10 cellular contexts compared by ENCODE assay signal in genomic region chr2:18413794-18414396, GRCh38.
DNase-seq lines count a peak whose midpoint lies in the region; ATAC-seq and TF ChIP-seq lines count a peak whose summit lies in the region.
"Had no signal": no experiment of that assay in that cellular context is flagged by ENCODE, and none has a peak within 500 bp of the region (broad histone marks: within the 10 kb centered on the region; RNA-seq: fewer than 3 reads in every experiment).

No MANE protein-coding gene starts in this region.

- H3K36me3 ChIP-seq in Panc1 (ENCODE audit: control insufficient read depth, insufficient read depth, low read length) (no peaks in the 10 kb centered on the region), esophagus muscularis mucosa (no peaks in the 10 kb centered on the region), upper lobe of right lung (no peaks in the 10 kb centered on the region)

- CTCF ChIA-PET in Panc1 (lab: Charles Lee): no interaction called here

- TF ChIP-seq CTCF in Panc1 (IDR thresholded peaks at IDR 0.05) (no peak), esophagus muscularis mucosa (IDR thresholded peaks at IDR 0.05) (no peak), nephron (IDR thresholded peaks at IDR 0.05; ENCODE audit: unreplicated experiment in 3 of 3) (no peak), upper lobe of right lung (IDR thresholded peaks at IDR 0.05) (no peak)

- no peak overlapping the region for H3K4me3 Mint-ChIP-seq in nephron
- H3K4me3 Mint-ChIP-seq: activated T-helper 1 cell treated with anti-CD3 and anti-CD28 coated beads, Interleukin-12 subunit alpha, Interleukin-12 subunit beta, Interleukin-2, Interleukin-4 antibody, amounts not matched to agents 30 ng/mL and 10 ng/mL and 1 ng/mL, durations not matched to agents 14 hours and 24 hours and 36 hours had no signal

- no peak for TF ChIP-seq EP300 in esophagus muscularis mucosa (IDR thresholded peaks at IDR 0.05)

- H3K9me3 ChIP-seq in Panc1 (ENCODE audit: control insufficient read depth, insufficient read depth, low read depth, low read length): no peaks in the 10 kb centered on the region
- H3K9me3 ChIP-seq in esophagus muscularis mucosa: no peaks in the 10 kb centered on the region
- H3K9me3 ChIP-seq in upper lobe of right lung: no peaks in the 10 kb centered on the region

- in situ Hi-C loops in Panc1 (cut with HindIII; ENCODE audit: low pct_unique_long_range_greater_than_20kb, low sequenced_read_pairs): no loop called here

- ATAC-seq in Panc1: no peak
- ATAC-seq in upper lobe of right lung: no peak

- H3K27me3 ChIP-seq in Panc1 (ENCODE audit: control insufficient read depth, insufficient read depth, low read length) (no peaks in the 10 kb centered on the region), esophagus muscularis mucosa (no peaks in the 10 kb centered on the region), upper lobe of right lung (no peaks in the 10 kb centered on the region)

- H3K4me3 ChIP-seq in Panc1 (ENCODE audit: low read depth in 2 of 2, low read length in 2 of 2) (no peak overlapping the region), esophagus muscularis mucosa (no peak overlapping the region), upper lobe of right lung (no peak overlapping the region)

- POLR2A ChIA-PET in Panc1 (lab: Charles Lee): no interaction called here

- peaks cover 14% of the 10 kb centered on the region for H3K4me1 Mint-ChIP-seq in nephron

- H3K27ac Mint-ChIP-seq in nephron: peak overlapping the region in 2 of 3 experiments; percentile 14 to 76
- H3K27ac Mint-ChIP-seq: activated T-helper 1 cell treated with anti-CD3 and anti-CD28 coated beads, Interleukin-12 subunit alpha, Interleukin-12 subunit beta, Interleukin-2, Interleukin-4 antibody, amounts not matched to agents 30 ng/mL and 10 ng/mL and 1 ng/mL, durations not matched to agents 14 hours and 24 hours and 36 hours had no signal

- TF ChIP-seq POLR2A in esophagus muscularis mucosa (IDR thresholded peaks at IDR 0.05; ENCODE audit: low read depth): no peak

- H3K4me1 ChIP-seq in Panc1 (ENCODE audit: control insufficient read depth, insufficient read depth, low read length) (peaks cover 2% of the 10 kb centered on the region; the same call in 1 of the 2 replicates), esophagus muscularis mucosa (peaks cover 0 to 17% (median 15%) of the 10 kb centered on the region in 4 donors), upper lobe of right lung (no peaks in the 10 kb centered on the region)

- DNase-seq in COLO829 (ENCODE audit: low spot score) (peak; percentile 58), Panc1 (ENCODE audit: low read depth, low spot score) (peak; percentile 81), esophagus muscularis mucosa (ENCODE audit: extremely low spot score) (no peak), head of caudate nucleus (no peak), T-helper 2 cell (no peak), upper lobe of right lung (no peak)
- no peak for DNase-seq in activated CD4-positive, alpha-beta T cell treated with anti-CD3 and anti-CD28 coated beads, Interleukin-2, amount 50 U/mL, for 4 hours

- H3K27ac ChIP-seq in Panc1 (ENCODE audit: low read length) (no peak overlapping the region), esophagus muscularis mucosa (replicated peaks in 1 of 4) (peak overlapping the region; percentile 33 to 58 (median 44)), upper lobe of right lung (no peak overlapping the region)
- H3K27ac ChIP-seq: KMS-11 had no signal

- BruUV-seq in Panc1 (replicated peaks; lab: Mats Ljungman, UMichigan): no TSS peak

- H3K36me3 Mint-ChIP-seq in nephron (ENCODE audit: low read depth): no peaks in the 10 kb centered on the region

- intact Hi-C loops in Panc1 (cut with micrococcal nuclease; ENCODE audit: unreplicated experiment) (no loop called here), esophagus muscularis mucosa (cut with DNase I) (no loop called here), head of caudate nucleus (cut with DNase I) (no loop called here), upper lobe of right lung (cut with DNase I) (no loop called here)

- no peaks in the 10 kb centered on the region for H3K27me3 Mint-ChIP-seq in nephron (ENCODE audit: low read depth)

- H3K9me3 Mint-ChIP-seq in nephron: no peaks in the 10 kb centered on the region
- H3K9me3 Mint-ChIP-seq: activated T-helper 1 cell treated with anti-CD3 and anti-CD28 coated beads, Interleukin-12 subunit alpha, Interleukin-12 subunit beta, Interleukin-2, Interleukin-4 antibody, amounts not matched to agents 30 ng/mL and 10 ng/mL and 1 ng/mL, durations not matched to agents 14 hours and 24 hours and 36 hours had no signal

- 8% methylated on average over 1 of the region's 1 CpG for WGBS in esophagus muscularis mucosa

Comparison
In these comparisons a context has a peak if more than half of its experiments do, and no peak if none do; other contexts are left out.
1. DNase-seq: peak in COLO829 (single experiment) and Panc1 (single experiment); none in esophagus muscularis mucosa (single experiment), head of caudate nucleus (0 of 42), T-helper 2 cell (0 of 5), upper lobe of right lung (single experiment) and activated CD4-positive, alpha-beta T cell treated with anti-CD3 and anti-CD28 coated beads, Interleukin-2, amount 50 U/mL, for 4 hours (0 of 2).
2. H3K27ac ChIP-seq: peak in esophagus muscularis mucosa (4 of 4); none in Panc1 (single experiment) and upper lobe of right lung (single experiment).